ENCODE assay signal across 8 cellular contexts in the genomic region with DNA sequence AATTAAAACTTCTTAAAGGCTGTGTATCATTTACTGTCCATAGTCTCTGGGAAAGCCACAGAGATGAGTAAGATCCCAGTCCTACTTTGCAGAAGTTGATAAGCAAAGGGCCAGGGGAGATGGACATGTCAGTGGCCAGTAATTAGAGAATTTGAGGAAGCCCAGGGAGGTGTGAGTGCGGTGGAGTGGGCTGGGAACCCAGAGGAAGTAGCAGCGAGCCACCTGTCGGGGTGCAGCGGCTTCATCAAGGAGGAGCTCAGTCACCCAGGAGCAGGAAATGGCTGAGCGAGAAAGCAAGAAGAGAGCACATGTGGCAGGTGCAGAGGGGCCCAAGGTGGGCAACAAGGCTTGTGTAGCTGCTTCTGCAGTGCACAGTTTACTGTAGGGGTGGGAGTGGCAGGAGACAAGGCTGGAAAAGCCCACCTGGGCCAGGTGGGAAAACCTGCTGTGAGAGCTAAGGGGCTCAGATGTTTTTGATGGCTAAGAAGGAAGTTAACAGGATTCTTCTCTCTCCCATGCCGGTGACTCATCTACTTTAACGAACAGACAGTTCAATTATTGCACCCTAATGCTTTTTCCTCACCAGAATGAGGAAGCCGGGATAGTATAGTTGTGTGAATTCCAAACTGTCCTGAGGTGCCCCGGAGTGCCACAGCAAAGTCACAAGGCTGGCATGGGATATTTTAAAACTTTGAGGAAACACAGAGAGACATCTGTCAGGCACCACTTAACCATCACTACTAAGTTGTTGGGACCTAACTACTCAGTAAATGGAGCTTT. TPM values are rescaled to one million over a fixed set of nuclear protein-coding genes. Genes with fewer than 3 reads are reported as not detected.
DNase-seq lines count a peak whose midpoint lies in the region; ATAC-seq, FAIRE-seq and TF ChIP-seq lines count a peak whose summit lies in the region.

No MANE protein-coding gene starts in this region.

- peak overlapping the region; percentile 74 for H3K27ac Mint-ChIP-seq in activated CD4-positive, alpha-beta memory T cell treated with anti-CD3 and anti-CD28 coated beads for 36 hours

- FAIRE-seq in urothelium cell line (lab: Jason Lieb, UNC) (no peak), D721Med (lab: Jason Lieb, UNC) (no peak)

- H3K27me3 Mint-ChIP-seq in activated CD4-positive, alpha-beta memory T cell treated with anti-CD3 and anti-CD28 coated beads for 36 hours: no peaks in the 10 kb centered on the region

- intact Hi-C loops in activated CD4-positive, alpha-beta memory T cell treated with anti-CD3 and anti-CD28 coated beads for 36 hours (cut with micrococcal nuclease): loop anchor here (1.0 to 5.0 kb wide), 7 partner anchors 8 to 833 kb away; a partner anchor contains a TSS

- CTCF ChIA-PET in activated CD4-positive, alpha-beta memory T cell treated with anti-CD3 and anti-CD28 coated beads for 36 hours (lab: Charles Lee): interaction anchor here (0.6 to 4.4 kb wide), 10 partner anchors 8 to 193 kb away, joined by 3 to 23 read pairs (median 4); no protein-coding TSS in a partner anchor

- TF ChIP-seq CTCF in D721Med (IDR thresholded peaks at IDR 0.05; ENCODE audit: insufficient read depth, missing control alignments): no peak

- peaks cover 68% of the 10 kb centered on the region for H3K4me1 Mint-ChIP-seq in activated CD4-positive, alpha-beta memory T cell treated with anti-CD3 and anti-CD28 coated beads for 36 hours (ENCODE audit: low read depth)

- ATAC-seq in HG03460 (IDR thresholded peaks at IDR 0.05; ENCODE audit: unreplicated experiment): peak; percentile 75

- H3K9me3 Mint-ChIP-seq in activated CD4-positive, alpha-beta memory T cell treated with anti-CD3 and anti-CD28 coated beads for 36 hours: no peaks in the 10 kb centered on the region

- peaks cover 8% of the 10 kb centered on the region for H3K36me3 Mint-ChIP-seq in activated CD4-positive, alpha-beta memory T cell treated with anti-CD3 and anti-CD28 coated beads for 36 hours

- H3K4me3 Mint-ChIP-seq in activated CD4-positive, alpha-beta memory T cell treated with anti-CD3 and anti-CD28 coated beads for 36 hours: peak overlapping the region; percentile 49

- POLR2A ChIA-PET in activated CD4-positive, alpha-beta memory T cell treated with anti-CD3 and anti-CD28 coated beads for 36 hours (lab: Charles Lee): interaction anchor here (0.7 to 4.5 kb wide), 6 partner anchors 14 to 192 kb away, joined by 3 to 40 read pairs (median 6); no protein-coding TSS in a partner anchor

- DNase-seq in activated gamma-delta T cell treated with Interleukin-2 at 50 U/mL for 16 hours (peak; percentile 42), activated gamma-delta T cell (lab: John Stamatoyannopoulos, UW) (no peak), medulla oblongata (ENCODE audit: extremely low spot score) (peak; percentile 49), NCI-H345 (lab: John Stamatoyannopoulos, UW) (no peak), urothelium cell line (ENCODE audit: low spot score) (no peak), D721Med (ENCODE audit: insufficient read length, low spot score) (no peak)
- DNase-seq in activated CD4-positive, alpha-beta memory T cell treated with anti-CD3 and anti-CD28 coated beads for 36 hours: peak; percentile 56

RNA-seq across cellular contexts. Expression of a gene that starts 34.8 kb away (rescaled TPM):
- 10 to 100 TPM; 33.6 to 38.3 TPM for total RNA-seq in activated CD4-positive, alpha-beta memory T cell treated with anti-CD3 and anti-CD28 coated beads for 36 hours

Comparison
In these comparisons a context has a peak if more than half of its experiments do, and no peak if none do; other contexts are left out.
1. DNase-seq: peak in activated gamma-delta T cell treated with Interleukin-2 at 50 U/mL for 16 hours (single experiment), activated CD4-positive, alpha-beta memory T cell treated with anti-CD3 and anti-CD28 coated beads for 36 hours (single experiment) and medulla oblongata (single experiment); none in activated gamma-delta T cell (single experiment), NCI-H345 (single experiment), urothelium cell line (single experiment) and D721Med (single experiment).